17 cellular contexts compared by ENCODE assay signal in genomic region chr4:77710125-77710524, GRCh38.
A peak's percentile ranks its signal among the peaks of the same experiment; 100 is the strongest.
DNase-seq lines count a peak whose midpoint lies in the region; ATAC-seq and TF ChIP-seq lines count a peak whose summit lies in the region.
"Had no signal": no experiment of that assay in that cellular context is flagged by ENCODE, and none has a peak within 500 bp of the region (broad histone marks: within the 10 kb centered on the region; RNA-seq: fewer than 3 reads in every experiment).

No MANE protein-coding gene starts in this region.

- H3K27ac Mint-ChIP-seq in activated CD4-positive, alpha-beta T cell treated with anti-CD3 and anti-CD28 coated beads for 36 hours, result no peak overlapping the region
- H3K27ac Mint-ChIP-seq: CD14-positive monocyte had no signal

- POLR2A ChIA-PET in activated CD4-positive, alpha-beta T cell treated with anti-CD3 and anti-CD28 coated beads for 36 hours (lab: Charles Lee), result no interaction called here

- H3K36me3 Mint-ChIP-seq in activated CD4-positive, alpha-beta T cell treated with anti-CD3 and anti-CD28 coated beads for 36 hours (ENCODE audit: low read depth), result peaks cover 17% of the 10 kb centered on the region

- H3K36me3 ChIP-seq in mucosa of descending colon (ENCODE audit: low read depth), result no peaks in the 10 kb centered on the region

- no peaks in the 10 kb centered on the region for H3K27me3 Mint-ChIP-seq in activated CD4-positive, alpha-beta T cell treated with anti-CD3 and anti-CD28 coated beads for 36 hours
- H3K27me3 Mint-ChIP-seq: CD4-positive, alpha-beta memory T cell had no signal

- no peaks in the 10 kb centered on the region for H3K9me3 Mint-ChIP-seq in activated CD4-positive, alpha-beta T cell treated with anti-CD3 and anti-CD28 coated beads for 36 hours (ENCODE audit: low read depth)
- H3K9me3 Mint-ChIP-seq: CD14-positive monocyte; CD4-positive, alpha-beta memory T cell; H9 had no signal

- peak; percentile 11 for ATAC-seq in activated CD4-positive, alpha-beta T cell treated with anti-CD3 and anti-CD28 coated beads for 36 hours
- ATAC-seq in left lobe of liver, result peak; percentile 74
- peak; percentile 54 for ATAC-seq in mucosa of descending colon
- ATAC-seq in GM21447 (IDR thresholded peaks at IDR 0.05; ENCODE audit: unreplicated experiment), result no peak
- ATAC-seq in HG02763 (IDR thresholded peaks at IDR 0.05; ENCODE audit: unreplicated experiment), result no peak
- ATAC-seq: A549 had no signal

- DNase-seq in activated CD4-positive, alpha-beta T cell treated with anti-CD3 and anti-CD28 coated beads for 36 hours, result no peak
- DNase-seq in activated CD4-positive, alpha-beta T cell treated with anti-CD3 and anti-CD28 coated beads for 48 hours, result no peak
- DNase-seq in HuH-7 (ENCODE audit: low spot score) (peak; percentile 15), left lobe of liver (ENCODE audit: low spot score) (no peak), mucosa of descending colon (peak in 1 of 3 donors; percentile 26), NOMO-1 treated with DMSO at 0.1 percent for 48 hours (lab: John Stamatoyannopoulos, UW; ENCODE audit: unreplicated experiment) (no peak)
- DNase-seq: CD4-positive, alpha-beta memory T cell; DMS153; DMS79; GF-D8; H9; IMR-90 had no signal

- CTCF ChIA-PET in activated CD4-positive, alpha-beta T cell treated with anti-CD3 and anti-CD28 coated beads for 36 hours (lab: Charles Lee), result interaction anchor here (0.8 kb wide), 1 partner anchor 108 kb away, joined by 3 read pairs; no protein-coding TSS in a partner anchor

- H3K9me3 ChIP-seq in mucosa of descending colon, result no peaks in the 10 kb centered on the region
- H3K9me3 ChIP-seq: A549, BLaER1 had no signal

- TF ChIP-seq CTCF in mucosa of descending colon (IDR thresholded peaks at IDR 0.05), result no peak

- no peak overlapping the region for H3K4me3 Mint-ChIP-seq in activated CD4-positive, alpha-beta T cell treated with anti-CD3 and anti-CD28 coated beads for 36 hours
- H3K4me3 Mint-ChIP-seq: CD14-positive monocyte, H9 had no signal

- H3K4me3 ChIP-seq in mucosa of descending colon, result no peak overlapping the region
- H3K4me3 ChIP-seq: A549, BLaER1 had no signal

- intact Hi-C loops in activated CD4-positive, alpha-beta T cell treated with anti-CD3 and anti-CD28 coated beads for 36 hours (cut with DNase I, micrococcal nuclease), result no loop called here
- intact Hi-C loops in mucosa of descending colon (cut with DNase I, micrococcal nuclease), result no loop called here

- no peaks in the 10 kb centered on the region for H3K4me1 ChIP-seq in mucosa of descending colon (ENCODE audit: low read depth)
- H3K4me1 ChIP-seq: A549, BLaER1 had no signal

- peaks cover 4% of the 10 kb centered on the region for H3K4me1 Mint-ChIP-seq in activated CD4-positive, alpha-beta T cell treated with anti-CD3 and anti-CD28 coated beads for 36 hours
- H3K4me1 Mint-ChIP-seq: CD14-positive monocyte had no signal

Comparison
In these comparisons a context has a peak if more than half of its experiments do, and no peak if none do; other contexts are left out.
1. ATAC-seq: peak in activated CD4-positive, alpha-beta T cell treated with anti-CD3 and anti-CD28 coated beads for 36 hours (single experiment), left lobe of liver (single experiment) and mucosa of descending colon (single experiment); none in GM21447 (single experiment) and HG02763 (single experiment).